ENCODE assay signal across 8 cellular contexts in the genomic region with DNA sequence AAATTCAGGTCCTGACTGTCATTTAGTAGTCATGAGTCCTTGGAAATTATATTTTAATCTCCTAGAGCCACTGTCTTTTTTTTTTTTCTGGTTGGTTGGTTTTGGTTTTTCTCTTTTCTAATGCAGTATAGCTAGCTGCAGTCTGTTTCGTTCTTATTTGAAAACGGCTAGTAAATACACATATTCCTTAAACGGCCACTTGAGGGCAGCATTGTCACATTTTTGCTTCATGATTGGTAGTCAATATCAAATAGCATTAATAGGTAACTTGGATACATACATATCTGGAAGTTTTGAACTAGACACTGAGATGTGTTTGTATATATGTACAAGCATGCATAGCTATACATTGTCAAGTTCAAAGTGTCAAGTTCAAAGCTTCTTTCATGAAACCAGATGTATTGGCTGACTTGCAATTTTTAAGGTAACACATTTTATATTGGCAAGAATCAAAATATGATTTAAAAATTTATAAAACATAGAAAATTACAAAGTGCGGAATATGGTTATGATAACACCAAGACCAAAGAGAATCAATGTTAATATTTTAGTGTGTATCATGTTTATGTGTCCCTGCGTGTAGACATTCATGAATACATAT. TPM values are rescaled to one million over a fixed set of nuclear protein-coding genes. Genes with fewer than 3 reads are reported as not detected.
DNase-seq lines count a peak whose midpoint lies in the region; ATAC-seq and TF ChIP-seq lines count a peak whose summit lies in the region.

No MANE protein-coding gene starts in this region.

- no peak overlapping the region for H3K4me2 ChIP-seq in PC-9

- H2AFZ ChIP-seq in PC-9 = no peak overlapping the region

- DNase-seq in GM03348 (ENCODE audit: low spot score) = peak; percentile 64
- peak; percentile 46 for DNase-seq in KG1 (lab: John Stamatoyannopoulos, UW)
- DNase-seq in PC-9 = peak in 1 of 2 experiments; percentile 35
- DNase-seq in astrocyte of the spinal cord (ENCODE audit: low read depth, low spot score) = peak; percentile 79
- peak; percentile 18 for DNase-seq in kidney epithelial cell (ENCODE audit: low read depth)
- peak; percentile 32 to 42 for DNase-seq in stimulated activated CD4-positive, alpha-beta T cell treated with anti-CD3 and anti-CD28 coated beads, Interleukin-4, amount 100 ng/mL, for 48 hours (ENCODE audit: low read depth in 2 of 2)
- no peak for DNase-seq in iPS-NIHi7 (ENCODE audit: extremely low spot score)

- H3K27ac ChIP-seq in PC-9 = no peak overlapping the region

- no peaks in the 10 kb centered on the region for H3K4me1 ChIP-seq in PC-9 (replicated peaks; ENCODE audit: insufficient read depth)

- H3K9me2 ChIP-seq in PC-9 (ENCODE audit: insufficient read depth) = no peaks in the 10 kb centered on the region

- no peaks in the 10 kb centered on the region for H3K9me3 ChIP-seq in PC-9 (ENCODE audit: insufficient read depth, low read depth)

- H3K79me2 ChIP-seq in PC-9 (ENCODE audit: low read depth) = no peaks in the 10 kb centered on the region

- TF ChIP-seq CTCF in PC-9 (conservative IDR thresholded peaks at IDR 0.05) (peak; percentile 81), astrocyte of the spinal cord (IDR thresholded peaks at IDR 0.05; ENCODE audit: low read depth, low read length) (peak; percentile 45), kidney epithelial cell (IDR thresholded peaks at IDR 0.05; ENCODE audit: insufficient read depth, low read length, poor library complexity, severe bottlenecking) (peak; percentile 47)

- H3K27me3 ChIP-seq in PC-9 (ENCODE audit: insufficient read depth, low read depth) (no peaks in the 10 kb centered on the region), kidney epithelial cell (ENCODE audit: control insufficient read depth, insufficient read depth, low read length) (peaks cover 20% of the 10 kb centered on the region)

- no peak for ATAC-seq in GM19035 (IDR thresholded peaks at IDR 0.05; ENCODE audit: unreplicated experiment)

- H3F3A ChIP-seq in PC-9 (ENCODE audit: insufficient read depth, low read depth) = no peaks in the 10 kb centered on the region

- H4K20me1 ChIP-seq in PC-9 (ENCODE audit: insufficient read depth) = no peaks in the 10 kb centered on the region

- POLR2A ChIA-PET in PC-9 (lab: Charles Lee; ENCODE audit: unreplicated experiment) = no interaction called here

- H3K36me3 ChIP-seq in PC-9 (ENCODE audit: low read depth) (no peaks in the 10 kb centered on the region), kidney epithelial cell (ENCODE audit: control insufficient read depth, insufficient read depth, low read length) (no peaks in the 10 kb centered on the region)

- intact Hi-C loops in PC-9 (cut with micrococcal nuclease; ENCODE audit: unreplicated experiment) = no loop called here

- H3K4me3 ChIP-seq in PC-9 = no peak overlapping the region
- H3K4me3 ChIP-seq in astrocyte of the spinal cord (ENCODE audit: low read depth, low read length) = no peak overlapping the region
- no peak overlapping the region for H3K4me3 ChIP-seq in kidney epithelial cell (ENCODE audit: low read depth, low read length)

- in situ Hi-C loops in astrocyte of the spinal cord (cut with HindIII; ENCODE audit: low sequenced_read_pairs) = no loop called here

- CTCF ChIA-PET in PC-9 (lab: Charles Lee) = interaction anchor here (0.6 kb wide), 1 partner anchor 1241 kb away, joined by 4 read pairs; no protein-coding TSS in a partner anchor

- BruUV-seq in PC-9 (replicated peaks; lab: Mats Ljungman, UMichigan) = no TSS peak

RNA-seq across cellular contexts. Expression of gene GABRA5, which starts 22.5 kb away (rescaled TPM):
- total RNA-seq in PC-9 (2021) (not detected in 2 replicates), kidney epithelial cell (0.21 TPM in 1 of 2 replicates, not detected in the other)
